10 cellular contexts compared by ENCODE assay signal in genomic region chr17:77476498-77476897, GRCh38.
DNase-seq lines count a peak whose midpoint lies in the region; ATAC-seq and TF ChIP-seq lines count a peak whose summit lies in the region.
"Had no signal": no experiment of that assay in that cellular context is flagged by ENCODE, and none has a peak within 500 bp of the region (broad histone marks: within the 10 kb centered on the region; RNA-seq: fewer than 3 reads in every experiment).

No MANE protein-coding gene starts in this region.

- WGBS in heart left ventricle, 4 donors = 93 to 98% (median 95%) methylated on average over 6 to 8 of the region's 8 CpGs

- TF ChIP-seq CTCF in Caco-2 (IDR thresholded peaks at IDR 0.05; ENCODE audit: insufficient read depth in 1 of 2, low read depth in 1 of 2, low read length in 1 of 2, severe bottlenecking in 1 of 2, unreplicated experiment in 1 of 2) (no peak), heart left ventricle (IDR thresholded peaks at IDR 0.05) (no peak), gastrocnemius medialis (IDR thresholded peaks at IDR 0.05 in 4 of 5, conservative IDR thresholded peaks at IDR 0.05 in 1 of 5) (no peak)

- H3K4me1 Mint-ChIP-seq in Caco-2 (ENCODE audit: low read depth, unreplicated experiment) = peaks cover 40% of the 10 kb centered on the region
- H3K4me1 Mint-ChIP-seq in T-helper 17 cell = peaks cover 67% of the 10 kb centered on the region

- POLR2A ChIA-PET in Caco-2 (lab: Charles Lee) = no interaction called here

- TF ChIP-seq POLR2A in heart left ventricle (IDR thresholded peaks at IDR 0.05) (no peak), gastrocnemius medialis (IDR thresholded peaks at IDR 0.05) (no peak)

- in situ Hi-C loops in gastrocnemius medialis (cut with MboI; ENCODE audit: low sequenced_read_pairs in 4 of 4) = no loop called here

- no peaks in the 10 kb centered on the region for H3K27me3 ChIP-seq in Caco-2 (replicated peaks; ENCODE audit: control insufficient read depth, insufficient read depth, low read length)
- no peaks in the 10 kb centered on the region for H3K27me3 ChIP-seq in heart left ventricle
- H3K27me3 ChIP-seq in gastrocnemius medialis = no peaks in the 10 kb centered on the region

- H3K27ac Mint-ChIP-seq in Caco-2 (ENCODE audit: unreplicated experiment) (peak overlapping the region; percentile 27), T-helper 17 cell (peak overlapping the region; percentile 99)

- ATAC-seq in T-helper 17 cell (no peak), heart left ventricle (no peak), gastrocnemius medialis (peak in 1 of 2 donors; percentile 37), HG02938 (IDR thresholded peaks at IDR 0.05; ENCODE audit: unreplicated experiment) (no peak)

- H3K36me3 Mint-ChIP-seq in Caco-2 (ENCODE audit: insufficient read depth, unreplicated experiment) = peaks cover 65% of the 10 kb centered on the region
- H3K36me3 Mint-ChIP-seq in T-helper 17 cell (ENCODE audit: low read depth) = peaks cover 3% of the 10 kb centered on the region

- no peaks in the 10 kb centered on the region for H3K9me3 Mint-ChIP-seq in Caco-2 (ENCODE audit: unreplicated experiment)

- DNase-seq in Caco-2 (no peak), T-helper 17 cell (no peak), heart left ventricle (no peak), gastrocnemius medialis (peak in 1 of 2 donors; percentile 65), SKM-1 (lab: John Stamatoyannopoulos, UW; ENCODE audit: unreplicated experiment) (no peak), mucosa of gallbladder (ENCODE audit: low spot score) (no peak), kidney tubule cell (ENCODE audit: low spot score) (no peak)
- DNase-seq: DMS53, NCI-H2081 treated with DMSO at 0.1 percent for 48 hours had no signal

- H3K27me3 Mint-ChIP-seq in Caco-2 (ENCODE audit: insufficient read depth, unreplicated experiment) = no peaks in the 10 kb centered on the region
- H3K27me3 Mint-ChIP-seq in T-helper 17 cell = no peaks in the 10 kb centered on the region

- no peaks in the 10 kb centered on the region for H3K9me3 ChIP-seq in Caco-2
- no peaks in the 10 kb centered on the region for H3K9me3 ChIP-seq in T-helper 17 cell (ENCODE audit: control insufficient read depth, low read length, poor library complexity, severe bottlenecking)
- H3K9me3 ChIP-seq in heart left ventricle = no peaks in the 10 kb centered on the region
- H3K9me3 ChIP-seq in gastrocnemius medialis = no peaks in the 10 kb centered on the region

- H3K4me3 Mint-ChIP-seq in Caco-2 (ENCODE audit: unreplicated experiment) (no peak overlapping the region), T-helper 17 cell (peak overlapping the region; percentile 77)

- intact Hi-C loops in Caco-2 (cut with micrococcal nuclease; ENCODE audit: unreplicated experiment) (no loop called here), heart left ventricle (cut with DNase I) (loop anchor here in 1 of 10 donors (5.0 kb wide), 1 partner anchor 44 kb away; no protein-coding TSS in a partner anchor), gastrocnemius medialis (cut with DNase I; ENCODE audit: low total_unique reads) (no loop called here)

- BruUV-seq in Caco-2 (replicated peaks; lab: Mats Ljungman, UMichigan) = no TSS peak

- CTCF ChIA-PET in Caco-2 (lab: Charles Lee) = no interaction called here

- H3K27ac ChIP-seq in heart left ventricle (peak overlapping the region in 7 of 12 donors; percentile 17 to 88 (median 70)), gastrocnemius medialis (peak overlapping the region; percentile 78 to 90 (median 85))

- H3K4me3 ChIP-seq in Caco-2 (ENCODE audit: low read depth, low read length) (no peak overlapping the region), heart left ventricle (no peak overlapping the region), gastrocnemius medialis (no peak overlapping the region)

- H3K36me3 ChIP-seq in Caco-2 (ENCODE audit: control insufficient read depth, insufficient read depth, low read length) (peaks cover 1% of the 10 kb centered on the region), heart left ventricle (peaks cover 0 to under 1% (median 0%) of the 10 kb centered on the region in 9 donors), gastrocnemius medialis (no peaks in the 10 kb centered on the region)

- H3K4me1 ChIP-seq in Caco-2 = peaks cover 42% of the 10 kb centered on the region
- H3K4me1 ChIP-seq in heart left ventricle = peaks cover 16 to 87% (median 74%) of the 10 kb centered on the region in 12 donors
- peaks cover 55 to 75% of the 10 kb centered on the region in 2 donors for H3K4me1 ChIP-seq in gastrocnemius medialis
